In the genomic region with DNA sequence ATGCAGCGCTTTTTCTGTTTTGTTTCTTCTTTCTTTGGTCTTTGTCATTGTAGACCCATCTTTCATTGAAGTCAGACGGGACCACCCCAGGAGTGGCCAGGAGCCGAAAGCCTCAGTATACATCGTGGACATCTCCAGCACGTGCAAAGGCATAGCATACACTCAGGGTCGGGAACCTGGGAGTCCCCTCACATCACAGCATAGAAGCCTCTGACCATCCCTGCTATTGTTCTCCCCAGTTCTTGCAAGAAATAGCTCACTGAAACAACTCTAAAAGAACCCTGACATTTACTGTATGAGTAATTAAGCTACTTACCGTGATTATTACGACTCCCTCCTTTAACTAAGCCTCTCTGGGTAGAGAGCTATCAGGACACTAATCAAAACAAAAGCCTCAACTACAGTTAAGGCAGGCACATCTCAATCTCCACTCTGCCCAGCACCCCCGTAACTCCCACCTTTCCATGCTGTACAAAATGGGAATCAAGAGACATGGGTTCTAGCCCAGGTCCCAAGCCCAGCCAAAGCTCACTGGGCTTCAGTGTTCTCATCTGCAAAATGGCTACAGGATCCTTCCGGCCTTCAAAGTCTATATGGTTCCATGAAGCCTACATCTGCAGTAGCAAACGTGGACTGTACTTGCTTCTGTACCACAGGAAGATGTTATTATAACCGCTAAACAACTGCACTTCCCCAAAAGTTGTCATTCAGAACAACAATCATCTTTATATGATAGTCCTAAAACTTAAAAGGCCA, we compare ENCODE assay signal across 10 cellular contexts. TPM values are rescaled to one million over a fixed set of nuclear protein-coding genes. Genes with fewer than 3 reads are reported as not detected.
DNase-seq lines count a peak whose midpoint lies in the region; ATAC-seq, FAIRE-seq and TF ChIP-seq lines count a peak whose summit lies in the region.
"Had no signal": no experiment of that assay in that cellular context is flagged by ENCODE, and none has a peak within 500 bp of the region (broad histone marks: within the 10 kb centered on the region; RNA-seq: fewer than 3 reads in every experiment).

No MANE protein-coding gene starts in this region.

- no peaks in the 10 kb centered on the region for H3K9me3 Mint-ChIP-seq in GM23338
- H3K9me3 Mint-ChIP-seq in activated B cell treated with CpG ODN at 0.5 μM for 24 hours, result no peaks in the 10 kb centered on the region
- H3K9me3 Mint-ChIP-seq in naive thymus-derived CD8-positive, alpha-beta T cell, result no peaks in the 10 kb centered on the region

- peaks cover 7% of the 10 kb centered on the region; the same call in 1 of the 2 replicates for H3F3A ChIP-seq in GM23338 (replicated peaks; ENCODE audit: low read depth)

- no peak overlapping the region for H3K4me3 Mint-ChIP-seq in GM23338
- H3K4me3 Mint-ChIP-seq in activated B cell treated with CpG ODN at 0.5 μM for 24 hours, result peak overlapping the region; percentile 76
- H3K4me3 Mint-ChIP-seq in naive thymus-derived CD8-positive, alpha-beta T cell, result peak overlapping the region; percentile 68 to 98 (median 86)

- peaks cover 49% of the 10 kb centered on the region for H3K4me1 Mint-ChIP-seq in GM23338
- H3K4me1 Mint-ChIP-seq in activated B cell treated with CpG ODN at 0.5 μM for 24 hours, result peaks cover 89% of the 10 kb centered on the region
- H3K4me1 Mint-ChIP-seq in naive thymus-derived CD8-positive, alpha-beta T cell, result peaks cover 55 to 93% (median 89%) of the 10 kb centered on the region in 4 donors

- peak overlapping the region; percentile 6; the same call in 1 of the 2 replicates for H3K27ac Mint-ChIP-seq in GM23338
- peak overlapping the region; percentile 93 for H3K27ac Mint-ChIP-seq in activated B cell treated with CpG ODN at 0.5 μM for 24 hours
- peak overlapping the region; percentile 91 to 99 (median 98) for H3K27ac Mint-ChIP-seq in naive thymus-derived CD8-positive, alpha-beta T cell

- no peak overlapping the region for H3K4me3 ChIP-seq in GM23338

- CTCF ChIA-PET in activated B cell treated with CpG ODN at 0.5 μM for 24 hours (lab: Charles Lee), result interaction anchor here (0.7 to 1.3 kb wide), 3 partner anchors 11 to 87 kb away, joined by 3 to 5 read pairs (median 3); no protein-coding TSS in a partner anchor

- no peak for TF ChIP-seq CTCF in D721Med (IDR thresholded peaks at IDR 0.05; ENCODE audit: insufficient read depth, missing control alignments)
- no peak for TF ChIP-seq CTCF in GM23338 (conservative IDR thresholded peaks at IDR 0.05; ENCODE audit: low read depth in 2 of 2)
- no peak for TF ChIP-seq CTCF in activated B cell treated with CpG ODN at 0.5 μM for 24 hours (IDR thresholded peaks at IDR 0.05)

- H3K36me3 Mint-ChIP-seq in GM23338 (ENCODE audit: low read depth) (peaks cover 56% of the 10 kb centered on the region), activated B cell treated with CpG ODN at 0.5 μM for 24 hours (ENCODE audit: low read depth) (peaks cover 76% of the 10 kb centered on the region)
- peaks cover 0 to 82% (median 33%) of the 10 kb centered on the region in 3 donors for H3K36me3 Mint-ChIP-seq in naive thymus-derived CD8-positive, alpha-beta T cell

- H3K36me3 ChIP-seq in GM23338 (ENCODE audit: insufficient read depth), result no peaks in the 10 kb centered on the region

- H3K79me2 ChIP-seq in GM23338 (replicated peaks; ENCODE audit: insufficient read depth), result peaks cover 92% of the 10 kb centered on the region

- H4K20me1 ChIP-seq in GM23338 (replicated peaks; ENCODE audit: insufficient read depth), result peaks cover 25% of the 10 kb centered on the region

- ATAC-seq in GM23338, result no peak
- ATAC-seq in activated B cell treated with CpG ODN at 0.5 μM for 24 hours (ENCODE audit: low read depth), result no peak
- ATAC-seq in naive thymus-derived CD8-positive, alpha-beta T cell, result peak in 1 of 2 donors; percentile 1
- ATAC-seq in left lobe of liver, result no peak

- DNase-seq in D721Med (ENCODE audit: insufficient read length, low spot score) (peak; percentile 41), GM23338 (ENCODE audit: low spot score) (no peak), activated B cell treated with CpG ODN at 0.5 μM for 24 hours (no peak), NCI-H1092 (lab: John Stamatoyannopoulos, UW) (no peak), ecto neural progenitor cell (ENCODE audit: low spot score) (no peak), left lobe of liver (ENCODE audit: low spot score) (no peak), dermis blood vessel endothelial cell (no peak)
- no peak for DNase-seq in naive thymus-derived CD8-positive, alpha-beta T cell
- DNase-seq: DMS153, T-helper 9 cell had no signal

- POLR2A ChIA-PET in activated B cell treated with CpG ODN at 0.5 μM for 24 hours (lab: Charles Lee), result interaction anchor here (0.7 to 9.0 kb wide), 8 partner anchors 10 to 1235 kb away, joined by 3 to 129 read pairs (median 4); no protein-coding TSS in a partner anchor
- POLR2A ChIA-PET in naive thymus-derived CD8-positive, alpha-beta T cell (lab: Charles Lee), result interaction anchor here (0.8 to 25.2 kb wide), 8 partner anchors 14 to 350 kb away, joined by 3 to 643 read pairs (median 94); no protein-coding TSS in a partner anchor

- no peaks in the 10 kb centered on the region for H3K27me3 ChIP-seq in GM23338 (ENCODE audit: insufficient read depth)

- H3K9me2 ChIP-seq in GM23338 (ENCODE audit: insufficient read depth), result no peaks in the 10 kb centered on the region

- FAIRE-seq in D721Med (lab: Jason Lieb, UNC), result no peak

- no peak overlapping the region for H3K4me2 ChIP-seq in GM23338

- H3K4me1 ChIP-seq in GM23338 (ENCODE audit: insufficient read depth), result peaks cover 35% of the 10 kb centered on the region

- intact Hi-C loops in activated B cell treated with CpG ODN at 0.5 μM for 24 hours (cut with micrococcal nuclease), result loop anchor here (1.0 kb wide), 1 partner anchor 11 kb away; no protein-coding TSS in a partner anchor

- no peak overlapping the region for H2AFZ ChIP-seq in GM23338

- H3K27me3 Mint-ChIP-seq in GM23338 (ENCODE audit: insufficient read depth, low read depth, poor library complexity) (peaks cover 17% of the 10 kb centered on the region), activated B cell treated with CpG ODN at 0.5 μM for 24 hours (no peaks in the 10 kb centered on the region)
- H3K27me3 Mint-ChIP-seq in naive thymus-derived CD8-positive, alpha-beta T cell, result no peaks in the 10 kb centered on the region

- H3K27ac ChIP-seq in GM23338 (ENCODE audit: low read depth), result no peak overlapping the region

TF ChIP-seq in GM23338, 12 proteins besides CTCF, POLR2A, EP300 and RAD21:
- TF ChIP-seq ZNF331 (CRISPR knock-in tag; IDR thresholded peaks at IDR 0.05; ENCODE audit: low read depth), result no peak

RNA-seq across cellular contexts. Expression of a gene that starts 6.7 kb away (rescaled TPM):
- total RNA-seq in GM23338 (2014; rRNA removed; shearing (Covaris generic)), result 42.1 and 60.7 TPM in 2 replicates
- 20.8 and 23.6 TPM in 2 replicates for polyA plus RNA-seq in GM23338 (2016; fragmentation: Nextera tagmentation; extraction: Ambion mirVana)
- total RNA-seq in activated B cell treated with CpG ODN at 0.5 μM for 24 hours, result 153 and 164 TPM in 2 replicates
- total RNA-seq in naive thymus-derived CD8-positive, alpha-beta T cell, result 100 to 1,000 TPM; 300 to 322 TPM
- 10 to 100 TPM; 23.4 to 41.9 (median 24.0) TPM for polyA plus RNA-seq in naive thymus-derived CD8-positive, alpha-beta T cell
- 4.1 TPM for total RNA-seq in left lobe of liver
- 31.1 and 50.0 TPM in 2 replicates for total RNA-seq in dermis blood vessel endothelial cell

Comparison
In these comparisons a context has a peak if more than half of its experiments do, and no peak if none do; other contexts are left out.
1. H3K27ac Mint-ChIP-seq: peak in every context shown above with its lines; median percentile 98 in naive thymus-derived CD8-positive, alpha-beta T cell; 93 in activated B cell treated with CpG ODN at 0.5 μM for 24 hours; 6 in GM23338.